Comparison of ENCODE assay signal across 19 cellular contexts in genomic region chr4:140529434-140529833, GRCh38. TPM values are rescaled to one million over a fixed set of nuclear protein-coding genes. Genes with fewer than 3 reads are reported as not detected.
"Had no signal": no experiment of that assay in that cellular context is flagged by ENCODE, and none has a peak within 500 bp of the region (broad histone marks: within the 10 kb centered on the region; RNA-seq: fewer than 3 reads in every experiment).

No MANE protein-coding gene starts in this region.

- H3K36me3 ChIP-seq: brain microvascular endothelial cell, prostate gland had no signal

- H3K4me1 ChIP-seq: prostate gland had no signal

- H3K9me3 ChIP-seq: prostate gland had no signal

- H3K4me3 ChIP-seq: prostate gland had no signal

- ATAC-seq: activated CD8-positive, alpha-beta memory T cell treated with anti-CD3 and anti-CD28 coated beads, Interleukin-2, amount 10 ng/mL, durations not matched to agents 7 days and 5 days; activated T-cell treated with anti-CD3 and anti-CD28 coated beads, Interleukin-2, amount 50 U/mL, for 4 hours; left colon; natural killer cell; sciatic nerve had no signal

- H3K27ac ChIP-seq: brain microvascular endothelial cell, prostate gland had no signal

- H3K27me3 ChIP-seq: brain microvascular endothelial cell had no signal

- DNase-seq: activated CD4-positive, alpha-beta T cell treated with anti-CD3 and anti-CD28 coated beads for 1 hour; activated CD4-positive, alpha-beta T cell treated with anti-CD3 and anti-CD28 coated beads, Interleukin-2, amount 50 U/mL, for 48 hours; activated CD8-positive, alpha-beta memory T cell treated with anti-CD3 and anti-CD28 coated beads, Interleukin-2, amount 10 ng/mL, durations not matched to agents 7 days and 5 days; activated gamma-delta T cell; activated T-cell treated with anti-CD3 and anti-CD28 coated beads, Interleukin-2, amount 50 U/mL, for 4 hours; brain microvascular endothelial cell; dermis blood vessel endothelial cell; left colon; mammary epithelial cell; natural killer cell; nucleus accumbens; stimulated activated CD4-positive, alpha-beta T cell treated with anti-CD3 and anti-CD28 coated beads, Interleukin-2, amount 100 ng/mL, for 24 hours; stimulated activated naive CD4-positive, alpha-beta T cell treated with Interleukin-2 at 50 U/mL for 16 hours; T-helper 2 cell had no signal

RNA-seq across cellular contexts. Expression of gene MGAT4D, which starts 31.3 kb away (rescaled TPM):
- total RNA-seq: activated CD8-positive, alpha-beta memory T cell treated with anti-CD3 and anti-CD28 coated beads, Interleukin-2, amount 10 ng/mL, durations not matched to agents 7 days and 5 days; activated T-cell treated with anti-CD3 and anti-CD28 coated beads, Interleukin-2, amount 50 U/mL, for 4 hours; cerebellum; dermis blood vessel endothelial cell; left colon; mammary epithelial cell; mucosa of gallbladder; natural killer cell; sciatic nerve had no signal
- polyA plus RNA-seq: esophagus, mammary epithelial cell had no signal

RNA-seq across cellular contexts. Expression of gene UCP1, which starts 39.3 kb away (rescaled TPM):
- total RNA-seq: activated CD8-positive, alpha-beta memory T cell treated with anti-CD3 and anti-CD28 coated beads, Interleukin-2, amount 10 ng/mL, durations not matched to agents 7 days and 5 days; activated T-cell treated with anti-CD3 and anti-CD28 coated beads, Interleukin-2, amount 50 U/mL, for 4 hours; cerebellum; dermis blood vessel endothelial cell; left colon; mammary epithelial cell; mucosa of gallbladder; natural killer cell; prostate gland; sciatic nerve had no signal
- polyA plus RNA-seq: esophagus, mammary epithelial cell had no signal
